ENCODE assay signal across 8 cellular contexts in the genomic region with DNA sequence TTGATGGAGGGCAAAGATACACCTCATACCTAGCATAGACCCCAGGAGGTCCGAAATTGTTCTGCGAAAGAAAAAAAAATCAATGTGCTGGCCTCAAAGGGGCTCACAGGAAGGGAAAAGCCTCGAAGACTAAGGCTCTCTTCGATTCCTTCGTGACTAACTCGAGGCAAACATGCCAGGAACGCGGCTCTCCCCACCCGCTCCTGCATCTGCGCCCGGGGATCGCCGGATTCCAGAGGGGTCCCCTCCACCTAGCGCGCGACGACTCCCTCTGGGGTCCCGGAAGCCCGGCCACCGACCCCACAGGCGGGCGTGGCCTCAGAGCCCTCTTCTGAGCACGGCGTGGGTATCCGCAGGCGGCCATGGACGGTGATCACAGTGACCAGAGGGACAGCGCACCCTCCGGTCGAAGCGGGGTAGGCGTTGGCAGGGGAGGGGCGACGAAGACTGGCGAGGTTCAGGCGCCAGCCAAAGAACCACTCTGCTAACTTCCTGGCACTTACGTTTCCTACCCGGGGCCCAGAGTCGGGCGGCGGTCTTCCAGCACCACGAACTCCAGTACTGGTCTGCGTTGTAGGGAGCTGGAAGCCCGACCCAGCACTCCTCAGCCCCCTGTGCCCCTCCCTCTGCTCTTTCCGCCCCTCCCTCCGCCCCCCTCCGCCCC. TPM values are rescaled to one million over a fixed set of nuclear protein-coding genes. Genes with fewer than 3 reads are reported as not detected.
DNase-seq lines count a peak whose midpoint lies in the region; ATAC-seq, FAIRE-seq and TF ChIP-seq lines count a peak whose summit lies in the region.

No MANE protein-coding gene starts in this region.

- peak overlapping the region; percentile 83 for H3K4me3 ChIP-seq in Jurkat, Clone E6-1 (ENCODE audit: low read length)
- H3K4me3 ChIP-seq in H1 (ENCODE audit: extremely low read depth in 1 of 4, insufficient read depth in 2 of 4, low read depth in 3 of 4, low read length in 4 of 4) (peak overlapping the region; percentile 64 to 83 (median 77)), mesenchymal stem cell (ENCODE audit: insufficient read depth in 1 of 2, low read depth in 1 of 2, low read length in 2 of 2) (peak overlapping the region; percentile 67 to 83), thoracic aorta (peak overlapping the region; percentile 94)

- no peak for DNase-seq in activated naive CD4-positive, alpha-beta T cell treated with anti-CD3 and anti-CD28 coated beads, Interleukin-2, amount 10 ng/mL, durations not matched to agents 7 days and 5 days
- no peak for DNase-seq in activated naive CD4-positive, alpha-beta T cell treated with Interleukin-2 at 50 U/mL for 16 hours
- DNase-seq in H4 (ENCODE audit: low spot score): peak; percentile 89
- no peak for DNase-seq in Jurkat, Clone E6-1 (ENCODE audit: low read depth, low spot score)
- DNase-seq in H1 (ENCODE audit: low read depth in 1 of 2, low spot score in 2 of 2): peak; percentile 76 to 92
- DNase-seq in mesenchymal stem cell: peak; percentile 92
- DNase-seq in thoracic aorta (ENCODE audit: low spot score): peak; percentile 53

- ATAC-seq in SK-N-SH treated with all-trans-retinoic acid at 6 μM for 48 hours: peak; percentile 85
- peak; percentile 69 for ATAC-seq in thoracic aorta (ENCODE audit: insufficient number of reproducible peaks, low FRiP score, low read depth)

- peak overlapping the region; percentile 88 for H3K27ac Mint-ChIP-seq in activated naive CD4-positive, alpha-beta T cell treated with anti-CD3 and anti-CD28 coated beads, Interleukin-2, amount 10 ng/mL, durations not matched to agents 7 days and 5 days

- peak overlapping the region; percentile 87; the same call in 1 of the 2 replicates for H4K8ac ChIP-seq in H1 (ENCODE audit: extremely low read depth, insufficient read depth, low read length)
- H4K8ac ChIP-seq in mesenchymal stem cell (ENCODE audit: low read length): peak overlapping the region; percentile 78

- H3K27me3 ChIP-seq in H1 (replicated peaks in 1 of 4; ENCODE audit: control insufficient read depth in 3 of 4, extremely low read depth in 1 of 4, insufficient read depth in 3 of 4, low read length in 3 of 4) (no peaks in the 10 kb centered on the region), mesenchymal stem cell (ENCODE audit: control insufficient read depth in 1 of 2, insufficient read depth in 1 of 2, low read length in 2 of 2) (no peaks in the 10 kb centered on the region), thoracic aorta (replicated peaks; ENCODE audit: insufficient read depth) (no peaks in the 10 kb centered on the region)

- no peak for FAIRE-seq in H1 (lab: Jason Lieb, UNC)

- H3K9me3 ChIP-seq in H1 (ENCODE audit: insufficient read depth in 2 of 2, low read depth in 1 of 2, low read length in 1 of 2) (no peaks in the 10 kb centered on the region), mesenchymal stem cell (ENCODE audit: control insufficient read depth, low read length) (no peaks in the 10 kb centered on the region), thoracic aorta (no peaks in the 10 kb centered on the region)

- no peak for TF ChIP-seq EP300 in H1 (IDR thresholded peaks at IDR 0.05; ENCODE audit: borderline replicate concordance in 1 of 2, low read depth in 2 of 2, low read length in 2 of 2)

- peak; percentile 82 to 93; a peak in 2 of 3 replicates for TF ChIP-seq POLR2A in H1 (IDR thresholded peaks at IDR 0.05; ENCODE audit: control extremely low read depth in 1 of 2, low read depth in 2 of 2, low read length in 2 of 2)

- H2BK15ac ChIP-seq in H1 (ENCODE audit: low read length) (peak overlapping the region; percentile 40; the same call in 1 of the 2 replicates), mesenchymal stem cell (ENCODE audit: low read depth, poor library complexity, severe bottlenecking) (peak overlapping the region; percentile 82)

- H3K79me1 ChIP-seq in H1 (ENCODE audit: low read depth, low read length) (no peaks in the 10 kb centered on the region; the same call in none of the 2 replicates), mesenchymal stem cell (replicated peaks; ENCODE audit: low read length, poor library complexity, severe bottlenecking) (peaks cover 10% of the 10 kb centered on the region)

- no peak overlapping the region for H2BK120ac ChIP-seq in H1 (replicated peaks; ENCODE audit: low read depth, low read length)
- peak overlapping the region; percentile 71 for H2BK120ac ChIP-seq in mesenchymal stem cell (ENCODE audit: low read depth, low read length)

- TF ChIP-seq CTCF in H1 (IDR thresholded peaks at IDR 0.05; ENCODE audit: control extremely low read depth in 1 of 3, insufficient read depth in 1 of 3, low read depth in 1 of 3, low read length in 3 of 3) (peak; percentile 37 to 70 (median 47); a peak in 3 of 4 replicates), thoracic aorta (IDR thresholded peaks at IDR 0.05) (peak; percentile 34)

- peaks cover 0 to 4% (median 2%) of the 10 kb centered on the region in 4 experiments; a peak in 4 of 7 replicates for H3K4me1 ChIP-seq in H1 (replicated peaks in 1 of 4; ENCODE audit: control insufficient read depth in 3 of 4, insufficient read depth in 4 of 4, low read length in 3 of 4)
- H3K4me1 ChIP-seq in mesenchymal stem cell (ENCODE audit: control insufficient read depth, insufficient read depth, low read depth, low read length): peaks cover 11% of the 10 kb centered on the region
- H3K4me1 ChIP-seq in thoracic aorta (ENCODE audit: control insufficient read depth in 1 of 2, low read depth in 2 of 2): peaks cover 16 to 46% of the 10 kb centered on the region in 2 donors

- 1% methylated on average over 41 of the region's 47 CpGs; no CpG with 5 or more reads in 1 of the 2 experiments for WGBS in H1 (ENCODE audit: extremely low coverage in 1 of 2, insufficient coverage in 1 of 2, insufficient read length in 1 of 2, insufficient replicate concordance in 2 of 2, low coverage in 1 of 2, low lambda C conversion rate in 2 of 2, missing lambda C conversion rate in 1 of 2), 2 experiments
- under 1% methylated on average over 35 of the region's 47 CpGs for WGBS in mesenchymal stem cell

- CTCF ChIA-PET in activated naive CD4-positive, alpha-beta T cell treated with anti-CD3 and anti-CD28 coated beads, Interleukin-2, amount 10 ng/mL, durations not matched to agents 7 days and 5 days (lab: Charles Lee): interaction anchor here (0.7 to 1.6 kb wide), 4 partner anchors 19 to 200 kb away, joined by 3 to 4 read pairs (median 3); a partner anchor contains a TSS
- CTCF ChIA-PET in H1 (lab: Charles Lee; ENCODE audit: partially characterized antibody): interaction anchor here (0.7 to 3.2 kb wide), 3 partner anchors 10 to 443 kb away, joined by 3 to 16 read pairs (median 3); no protein-coding TSS in a partner anchor

- H4K20me1 ChIP-seq in H1 (replicated peaks in 1 of 2; ENCODE audit: control insufficient read depth in 1 of 2, insufficient read depth in 2 of 2, low read length in 2 of 2): peaks cover 0 to 2% of the 10 kb centered on the region in 2 experiments

- peak in 1 of 2 experiments; percentile 20; a peak in 2 of 4 replicates for TF ChIP-seq RAD21 in H1 (IDR thresholded peaks at IDR 0.05 in 1 of 2, conservative IDR thresholded peaks at IDR 0.05 in 1 of 2; ENCODE audit: low read depth in 2 of 2, low read length in 2 of 2)

- H4K91ac ChIP-seq in H1 (replicated peaks; ENCODE audit: insufficient read length, low read length) (peak overlapping the region; percentile 72), mesenchymal stem cell (ENCODE audit: low read length) (peak overlapping the region; percentile 23)

- peak overlapping the region; percentile 71 to 97 for H3K4me2 ChIP-seq in H1 (ENCODE audit: insufficient read depth in 1 of 2, low read depth in 2 of 2, low read length in 2 of 2)
- peak overlapping the region; percentile 78 for H3K4me2 ChIP-seq in mesenchymal stem cell (ENCODE audit: low read length, poor library complexity, severe bottlenecking)

- peak overlapping the region; percentile 56 to 78 (median 74) for H3K9ac ChIP-seq in H1 (replicated peaks in 1 of 4; ENCODE audit: extremely low read depth in 1 of 4, low read depth in 3 of 4, low read length in 3 of 4)
- peak overlapping the region; percentile 98 for H3K9ac ChIP-seq in mesenchymal stem cell (ENCODE audit: low read length)

- peaks cover 49% of the 10 kb centered on the region for H3K4me1 Mint-ChIP-seq in activated naive CD4-positive, alpha-beta T cell treated with anti-CD3 and anti-CD28 coated beads, Interleukin-2, amount 10 ng/mL, durations not matched to agents 7 days and 5 days

- H2AFZ ChIP-seq in H1 (ENCODE audit: low read length): peak overlapping the region; percentile 92; the same call in 1 of the 2 replicates
- peak overlapping the region; percentile 33 for H2AFZ ChIP-seq in mesenchymal stem cell (ENCODE audit: low read depth, low read length)

- H2AK5ac ChIP-seq in H1 (ENCODE audit: low read depth, low read length) (no peak overlapping the region), mesenchymal stem cell (ENCODE audit: low read length, severe bottlenecking) (no peak overlapping the region)

- peak overlapping the region; percentile 87 for H3K27ac ChIP-seq in H1 (ENCODE audit: low read depth, low read length)
- peak overlapping the region; percentile 97 for H3K27ac ChIP-seq in mesenchymal stem cell (ENCODE audit: low read length, poor library complexity, severe bottlenecking)
- peak overlapping the region; percentile 95 to 99 for H3K27ac ChIP-seq in thoracic aorta

- H3K36me3 Mint-ChIP-seq in activated naive CD4-positive, alpha-beta T cell treated with anti-CD3 and anti-CD28 coated beads, Interleukin-2, amount 10 ng/mL, durations not matched to agents 7 days and 5 days: peaks cover 39% of the 10 kb centered on the region

- no peak overlapping the region for H3K23ac ChIP-seq in H1 (ENCODE audit: insufficient read length)
- H3K23ac ChIP-seq in mesenchymal stem cell (ENCODE audit: low read length in 2 of 2): peak overlapping the region in 1 of 2 experiments; percentile 57

- H3K9me3 Mint-ChIP-seq in activated naive CD4-positive, alpha-beta T cell treated with anti-CD3 and anti-CD28 coated beads, Interleukin-2, amount 10 ng/mL, durations not matched to agents 7 days and 5 days: no peaks in the 10 kb centered on the region

- H3K4me3 Mint-ChIP-seq in activated naive CD4-positive, alpha-beta T cell treated with anti-CD3 and anti-CD28 coated beads, Interleukin-2, amount 10 ng/mL, durations not matched to agents 7 days and 5 days: peak overlapping the region; percentile 74

- H3K36me3 ChIP-seq in H1 (ENCODE audit: control insufficient read depth in 2 of 4, insufficient read depth in 4 of 4, low read length in 3 of 4) (peaks cover 0 to 17% (median 4%) of the 10 kb centered on the region in 4 experiments; a peak in 6 of 8 replicates), mesenchymal stem cell (ENCODE audit: control insufficient read depth in 1 of 2, insufficient read depth in 2 of 2, low read depth in 1 of 2, low read length in 2 of 2) (peaks cover 12 to 40% of the 10 kb centered on the region in 2 experiments), thoracic aorta (no peaks in the 10 kb centered on the region)

- no peaks in the 10 kb centered on the region for H3K27me3 Mint-ChIP-seq in activated naive CD4-positive, alpha-beta T cell treated with anti-CD3 and anti-CD28 coated beads, Interleukin-2, amount 10 ng/mL, durations not matched to agents 7 days and 5 days

- peak overlapping the region; percentile 65 for H3K18ac ChIP-seq in H1 (ENCODE audit: extremely low read depth, low read length)
- peak overlapping the region; percentile 81 to 92 for H3K18ac ChIP-seq in mesenchymal stem cell (ENCODE audit: low read depth in 1 of 2, low read length in 2 of 2)

- H2BK20ac ChIP-seq in H1 (ENCODE audit: low read length): no peak overlapping the region

- H3K79me2 ChIP-seq in H1 (ENCODE audit: control insufficient read depth in 1 of 2, insufficient read depth in 2 of 2, low read length in 2 of 2): peaks cover 0 to 30% of the 10 kb centered on the region in 2 experiments; a peak in 2 of 4 replicates

- no peak overlapping the region for H2BK12ac ChIP-seq in H1 (ENCODE audit: low read depth, low read length)
- H2BK12ac ChIP-seq in mesenchymal stem cell (ENCODE audit: low read length in 2 of 2): no peak overlapping the region

- peak overlapping the region; percentile 88 for H4K5ac ChIP-seq in H1 (ENCODE audit: insufficient read length, low read depth, low read length)

- H3K23me2 ChIP-seq in H1 (ENCODE audit: low read depth, low read length): peaks cover 6% of the 10 kb centered on the region; the same call in 1 of the 2 replicates

- H3K14ac ChIP-seq in H1 (ENCODE audit: insufficient read length): no peak overlapping the region
- H3K14ac ChIP-seq in mesenchymal stem cell (ENCODE audit: low read length in 2 of 2): no peak overlapping the region

- peak overlapping the region; percentile 88 for H2BK5ac ChIP-seq in H1 (ENCODE audit: low read depth, low read length)
- H2BK5ac ChIP-seq in mesenchymal stem cell (ENCODE audit: low read depth, low read length, poor library complexity, severe bottlenecking): peak overlapping the region; percentile 78

- peak overlapping the region; percentile 49 for H3K4ac ChIP-seq in H1 (replicated peaks; ENCODE audit: insufficient read length, low read depth, low read length)
- H3K4ac ChIP-seq in mesenchymal stem cell (ENCODE audit: low read depth in 1 of 2, low read length in 2 of 2): peak overlapping the region; percentile 20 to 62

- H3K56ac ChIP-seq in H1 (replicated peaks; ENCODE audit: insufficient read length, low read depth, low read length): peak overlapping the region; percentile 93

- POLR2A ChIA-PET in H1 (lab: Charles Lee; ENCODE audit: partially characterized antibody): interaction anchor here (0.6 to 2.1 kb wide), 14 partner anchors 8 to 316 kb away, joined by 3 to 20 read pairs (median 4); a partner anchor contains a TSS

RNA-seq across cellular contexts. Expression of a gene that starts 0.5 kb away (rescaled TPM):
- 39.1 and 40.0 TPM in 2 replicates for total RNA-seq in H4 (2014; rRNA removed; shearing (Covaris generic))
- polyA plus RNA-seq in Jurkat, Clone E6-1 (2012; ENCODE audit: insufficient read depth, insufficient read length): 127 TPM
- total RNA-seq in H1 (2021; fragmentation: NEBNext Ultra II Directional; extraction: Animal tissue kit (Norgen Biotek cat#: 25700)): 109 and 119 TPM in 2 replicates
- polyA plus RNA-seq in H1 (2011; rRNA removed): 15.6 and 26.8 TPM in 2 replicates
- polyA plus RNA-seq in H1 (2011; cell fraction: cytosol; rRNA removed): 30.5 TPM
- polyA plus RNA-seq in H1 (2011; cell fraction: nucleus; rRNA removed): 8.0 TPM
- 44.1 to 74.9 TPM (median 45.4 TPM) in 4 replicates for polyA plus RNA-seq in H1 (2012, experiment 1 of 2)
- 12.0 TPM for polyA plus RNA-seq in H1 (2012, experiment 2 of 2)
- polyA plus RNA-seq in H1 (2013, experiment 1 of 2): 49.8 TPM
- 48.1 TPM for polyA plus RNA-seq in H1 (2013, experiment 2 of 2)
- 38.8 and 48.6 TPM in 2 replicates for polyA minus RNA-seq in H1 (2011; rRNA and poly(A)+ RNA removed)
- polyA minus RNA-seq in H1 (2011; cell fraction: cytosol; rRNA and poly(A)+ RNA removed): 21.1 TPM
- polyA minus RNA-seq in H1 (2011; cell fraction: nucleus; rRNA and poly(A)+ RNA removed): 46.2 TPM
- polyA plus RNA-seq in mesenchymal stem cell (2013, experiment 1 of 2): 46.4 TPM
- polyA plus RNA-seq in mesenchymal stem cell (2013, experiment 2 of 2): 48.4 TPM
- 10 to 100 TPM; 32.2 to 68.1 TPM for total RNA-seq in thoracic aorta

Comparison
In these comparisons a context has a peak if more than half of its experiments do, and no peak if none do; other contexts are left out.
1. DNase-seq: peak in H4 (single experiment), H1 (2 of 2), mesenchymal stem cell (single experiment) and thoracic aorta (single experiment); none in activated naive CD4-positive, alpha-beta T cell treated with anti-CD3 and anti-CD28 coated beads, Interleukin-2, amount 10 ng/mL, durations not matched to agents 7 days and 5 days (single experiment), activated naive CD4-positive, alpha-beta T cell treated with Interleukin-2 at 50 U/mL for 16 hours (single experiment) and Jurkat, Clone E6-1 (single experiment).
2. Peak in every context shown above with its lines, with median percentiles within 50 percentile points of each other: H3K4me3 ChIP-seq and H3K27ac ChIP-seq.